ENCODE assay signal across 26 cellular contexts in genomic region chr20:34560614-34561013, GRCh38. TPM values are rescaled to one million over a fixed set of nuclear protein-coding genes. Genes with fewer than 3 reads are reported as not detected.
DNase-seq lines count a peak whose midpoint lies in the region; ATAC-seq and TF ChIP-seq lines count a peak whose summit lies in the region.
"Had no signal": no experiment of that assay in that cellular context is flagged by ENCODE, and none has a peak within 500 bp of the region (broad histone marks: within the 10 kb centered on the region; RNA-seq: fewer than 3 reads in every experiment).

No MANE protein-coding gene starts in this region.

- no peak for TF ChIP-seq POLR2A in tibial nerve (IDR thresholded peaks at IDR 0.05)

- H3K4me3 Mint-ChIP-seq in activated CD4-positive, alpha-beta T cell treated with anti-CD3 and anti-CD28 coated beads, Interleukin-2, amount 10 ng/mL, durations not matched to agents 24 days and 14 days = peak overlapping the region; percentile 57
- H3K4me3 Mint-ChIP-seq in mesothelial cell of epicardium = peak overlapping the region; percentile 64

- peaks cover 0 to 22% (median 6%) of the 10 kb centered on the region in 4 donors for H3K4me1 ChIP-seq in tibial nerve

- H3K9me3 ChIP-seq in tibial nerve = no peaks in the 10 kb centered on the region
- H3K9me3 ChIP-seq: esophagus squamous epithelium, thoracic aorta had no signal

- H3K27ac Mint-ChIP-seq in activated CD4-positive, alpha-beta T cell treated with anti-CD3 and anti-CD28 coated beads, Interleukin-2, amount 10 ng/mL, durations not matched to agents 24 days and 14 days = no peak overlapping the region
- no peak overlapping the region for H3K27ac Mint-ChIP-seq in mesothelial cell of epicardium
- H3K27ac Mint-ChIP-seq: nephron progenitor cell, WTC11 had no signal

- peaks cover 2% of the 10 kb centered on the region for H3K36me3 Mint-ChIP-seq in activated CD4-positive, alpha-beta T cell treated with anti-CD3 and anti-CD28 coated beads, Interleukin-2, amount 10 ng/mL, durations not matched to agents 24 days and 14 days (ENCODE audit: low read depth)
- peaks cover under 1% of the 10 kb centered on the region for H3K36me3 Mint-ChIP-seq in mesothelial cell of epicardium
- H3K36me3 Mint-ChIP-seq: WTC11 had no signal

- no peaks in the 10 kb centered on the region for H3K9me3 Mint-ChIP-seq in activated CD4-positive, alpha-beta T cell treated with anti-CD3 and anti-CD28 coated beads, Interleukin-2, amount 10 ng/mL, durations not matched to agents 24 days and 14 days
- H3K9me3 Mint-ChIP-seq in mesothelial cell of epicardium = no peaks in the 10 kb centered on the region
- H3K9me3 Mint-ChIP-seq: activated CD4-positive, alpha-beta memory T cell treated with anti-CD3 and anti-CD28 coated beads for 36 hours; nephron progenitor cell; WTC11 had no signal

- 83 to 86% methylated on average over 2 to 6 of the region's 7 CpGs for WGBS in tibial nerve, 2 donors

- DNase-seq in activated CD4-positive, alpha-beta T cell treated with anti-CD3 and anti-CD28 coated beads, Interleukin-2, amount 10 ng/mL, durations not matched to agents 24 days and 14 days = no peak
- no peak for DNase-seq in activated CD4-positive, alpha-beta T cell treated with anti-CD3 and anti-CD28 coated beads for 1 hour
- DNase-seq in caudate nucleus (lab: John Stamatoyannopoulos, UW) = no peak
- no peak for DNase-seq in mesothelial cell of epicardium (ENCODE audit: low spot score in 2 of 2, unreplicated experiment in 2 of 2)
- DNase-seq in tibial nerve (ENCODE audit: low spot score in 2 of 2) = no peak
- no peak for DNase-seq in HuH-7.5 (ENCODE audit: low spot score)
- DNase-seq in D341Med (ENCODE audit: low spot score) = no peak
- DNase-seq: activated CD4-positive, alpha-beta memory T cell treated with anti-CD3 and anti-CD28 coated beads for 36 hours; activated naive CD4-positive, alpha-beta T cell treated with Interleukin-2 at 50 U/mL for 16 hours; Calu3; central memory CD4-positive, alpha-beta T cell; effector CD4-positive, alpha-beta T cell; esophagus squamous epithelium; kidney glomerular epithelial cell; mesenchymal stem cell; MM.1S; NCI-H146; NCI-H2171 treated with DMSO at 0.1 percent for 48 hours; NCI-H69; nephron progenitor cell; T-helper 9 cell had no signal

- no peaks in the 10 kb centered on the region for H3K27me3 ChIP-seq in tibial nerve
- H3K27me3 ChIP-seq: esophagus squamous epithelium had no signal

- peaks cover 10% of the 10 kb centered on the region for H3K4me1 Mint-ChIP-seq in activated CD4-positive, alpha-beta T cell treated with anti-CD3 and anti-CD28 coated beads, Interleukin-2, amount 10 ng/mL, durations not matched to agents 24 days and 14 days
- H3K4me1 Mint-ChIP-seq in mesothelial cell of epicardium = peaks cover 11% of the 10 kb centered on the region

- H3K27ac ChIP-seq in caudate nucleus (ENCODE audit: low read depth, low read length) (peak overlapping the region; percentile 67), tibial nerve (peak overlapping the region in 3 of 4 donors; percentile 95 to 99 (median 99))
- H3K27ac ChIP-seq: thoracic aorta had no signal

- peaks cover 0 to 16% (median 0%) of the 10 kb centered on the region in 3 donors for H3K36me3 ChIP-seq in tibial nerve
- H3K36me3 ChIP-seq: thoracic aorta had no signal

- H3K27me3 Mint-ChIP-seq in activated CD4-positive, alpha-beta T cell treated with anti-CD3 and anti-CD28 coated beads, Interleukin-2, amount 10 ng/mL, durations not matched to agents 24 days and 14 days = no peaks in the 10 kb centered on the region
- no peaks in the 10 kb centered on the region for H3K27me3 Mint-ChIP-seq in mesothelial cell of epicardium (ENCODE audit: low read depth)
- H3K27me3 Mint-ChIP-seq: activated CD4-positive, alpha-beta memory T cell treated with anti-CD3 and anti-CD28 coated beads for 36 hours had no signal

- H3K4me3 ChIP-seq in tibial nerve = no peak overlapping the region
- H3K4me3 ChIP-seq: esophagus squamous epithelium, K562, thoracic aorta had no signal

- no peak for TF ChIP-seq EP300 in tibial nerve (IDR thresholded peaks at IDR 0.05)

- intact Hi-C loops in activated CD4-positive, alpha-beta T cell treated with anti-CD3 and anti-CD28 coated beads, Interleukin-2, amount 10 ng/mL, durations not matched to agents 24 days and 14 days (cut with micrococcal nuclease) = no loop called here

- TF ChIP-seq CTCF in mesothelial cell of epicardium (IDR thresholded peaks at IDR 0.05; ENCODE audit: unreplicated experiment) = no peak
- no peak for TF ChIP-seq CTCF in tibial nerve (IDR thresholded peaks at IDR 0.05)

- no peak for ATAC-seq in GM18907 (IDR thresholded peaks at IDR 0.05; ENCODE audit: unreplicated experiment)
- ATAC-seq: K562, SK-N-SH treated with all-trans-retinoic acid at 6 μM for 48 hours, WTC11 had no signal

RNA-seq across cellular contexts. Expression of gene MAP1LC3A, which starts 2.1 kb away (rescaled TPM):
- total RNA-seq in activated CD4-positive, alpha-beta T cell treated with anti-CD3 and anti-CD28 coated beads, Interleukin-2, amount 10 ng/mL, durations not matched to agents 24 days and 14 days = 3.1 and 3.6 TPM in 2 replicates
- total RNA-seq in mesothelial cell of epicardium = 36.0 to 42.2 TPM (median 37.8 TPM) in 3 replicates
- 100 to 1,000 TPM in 2 of 4 donors, 10 to 100 TPM in 2; 62.4 to 139 (median 106) TPM for total RNA-seq in tibial nerve

RNA-seq across cellular contexts. Expression of gene DYNLRB1, which starts 44.4 kb away (rescaled TPM):
- total RNA-seq in activated CD4-positive, alpha-beta T cell treated with anti-CD3 and anti-CD28 coated beads, Interleukin-2, amount 10 ng/mL, durations not matched to agents 24 days and 14 days = 96.5 and 98.9 TPM in 2 replicates
- total RNA-seq in mesothelial cell of epicardium (95.9 to 101 TPM (median 96.7 TPM) in 3 replicates), tibial nerve (100 to 1,000 TPM; 145 to 188 (median 170) TPM)
